In the genomic region with DNA sequence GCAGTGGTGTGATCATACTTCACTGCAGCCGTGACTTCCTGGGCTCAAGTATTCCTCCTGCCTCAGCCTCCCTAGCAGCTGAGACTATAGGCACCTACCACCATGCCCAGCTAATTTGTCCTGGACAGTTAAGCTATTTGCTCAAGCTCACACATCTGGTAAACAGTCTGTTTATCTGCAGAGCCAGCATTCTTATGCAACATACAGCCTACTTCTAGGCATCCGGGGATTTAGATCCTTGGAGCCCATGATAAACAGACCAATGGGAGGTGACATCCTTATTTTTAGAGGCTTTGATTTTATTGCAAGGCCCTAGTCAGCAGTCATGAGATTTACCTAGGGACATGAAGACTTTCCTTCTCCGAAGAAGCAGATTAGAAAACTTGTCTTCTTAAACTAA, we compare ENCODE assay signal across 27 cellular contexts. TPM values are rescaled to one million over a fixed set of nuclear protein-coding genes. Genes with fewer than 3 reads are reported as not detected.
DNase-seq lines count a peak whose midpoint lies in the region; ATAC-seq and TF ChIP-seq lines count a peak whose summit lies in the region.
"Had no signal": no experiment of that assay in that cellular context is flagged by ENCODE, and none has a peak within 500 bp of the region (broad histone marks: within the 10 kb centered on the region; RNA-seq: fewer than 3 reads in every experiment).

No MANE protein-coding gene starts in this region.

- no peaks in the 10 kb centered on the region for H3K27me3 Mint-ChIP-seq in activated T-helper 17 cell treated with anti-CD3 and anti-CD28 coated beads, Interleukin-2, amount 50 U/mL, for 72 hours
- H3K27me3 Mint-ChIP-seq: CD4-positive, CD25-positive, alpha-beta regulatory T cell had no signal

- H3K4me2 ChIP-seq in smooth muscle cell: peak overlapping the region; percentile 82
- H3K4me2 ChIP-seq: BLaER1, PC-9 had no signal

- peaks cover 11% of the 10 kb centered on the region for H3K4me1 Mint-ChIP-seq in activated T-helper 17 cell treated with anti-CD3 and anti-CD28 coated beads, Interleukin-2, amount 50 U/mL, for 72 hours

- no peak overlapping the region for H3K27ac Mint-ChIP-seq in activated T-helper 17 cell treated with anti-CD3 and anti-CD28 coated beads, Interleukin-2, amount 50 U/mL, for 72 hours
- H3K27ac Mint-ChIP-seq: CD4-positive, CD25-positive, alpha-beta regulatory T cell had no signal

- H3K79me2 ChIP-seq in smooth muscle cell (ENCODE audit: low read depth): no peaks in the 10 kb centered on the region

- H3K4me1 ChIP-seq in smooth muscle cell (ENCODE audit: low read depth): peaks cover 18% of the 10 kb centered on the region
- H3K4me1 ChIP-seq: BLaER1 had no signal

- no peak for TF ChIP-seq CTCF in AG10803 (conservative IDR thresholded peaks at IDR 0.05; ENCODE audit: low read length)
- no peak for TF ChIP-seq CTCF in fibroblast of villous mesenchyme (IDR thresholded peaks at IDR 0.05; ENCODE audit: insufficient read depth, low read depth, low read length)
- TF ChIP-seq CTCF in smooth muscle cell (IDR thresholded peaks at IDR 0.05; ENCODE audit: borderline replicate concordance, insufficient read depth, poor library complexity, severe bottlenecking): no peak

- no peaks in the 10 kb centered on the region for H4K20me1 ChIP-seq in smooth muscle cell (ENCODE audit: low read depth)

- 24% methylated on average over 3 of the region's 3 CpGs for WGBS in smooth muscle cell (ENCODE audit: low lambda C conversion rate)

- H2AFZ ChIP-seq in smooth muscle cell (ENCODE audit: low read depth): no peak overlapping the region
- H2AFZ ChIP-seq: PC-9 had no signal

- H3K36me3 ChIP-seq in smooth muscle cell (ENCODE audit: low read depth): no peaks in the 10 kb centered on the region

- H3K36me3 Mint-ChIP-seq in activated T-helper 17 cell treated with anti-CD3 and anti-CD28 coated beads, Interleukin-2, amount 50 U/mL, for 72 hours (ENCODE audit: low read depth): peaks cover 29% of the 10 kb centered on the region

- H3K27ac ChIP-seq in smooth muscle cell (ENCODE audit: low read depth): peak overlapping the region; percentile 97
- H3K27ac ChIP-seq: BLaER1, PC-9 had no signal

- no peak overlapping the region for H3K9ac ChIP-seq in smooth muscle cell (ENCODE audit: low read depth)
- H3K9ac ChIP-seq: BLaER1 had no signal

- H3K9me3 ChIP-seq in smooth muscle cell (replicated peaks; ENCODE audit: low read depth): no peaks in the 10 kb centered on the region
- H3K9me3 ChIP-seq: BLaER1, SJSA1 had no signal

- no peaks in the 10 kb centered on the region for H3K27me3 ChIP-seq in smooth muscle cell (ENCODE audit: low read depth)
- H3K27me3 ChIP-seq: BLaER1, SJSA1 had no signal

- H3K4me3 Mint-ChIP-seq in activated T-helper 17 cell treated with anti-CD3 and anti-CD28 coated beads, Interleukin-2, amount 50 U/mL, for 72 hours: no peak overlapping the region
- H3K4me3 Mint-ChIP-seq: CD4-positive, CD25-positive, alpha-beta regulatory T cell had no signal

- H3K9me3 Mint-ChIP-seq in activated T-helper 17 cell treated with anti-CD3 and anti-CD28 coated beads, Interleukin-2, amount 50 U/mL, for 72 hours: no peaks in the 10 kb centered on the region
- H3K9me3 Mint-ChIP-seq: CD4-positive, CD25-positive, alpha-beta regulatory T cell had no signal

- peaks cover 48% of the 10 kb centered on the region for H3F3A ChIP-seq in smooth muscle cell (ENCODE audit: low read depth)

- DNase-seq in AG10803 (ENCODE audit: low read depth) (peak; percentile 80), amniotic epithelial cell (ENCODE audit: low read depth) (peak; percentile 91), fibroblast of villous mesenchyme (ENCODE audit: low read depth) (peak; percentile 93), smooth muscle cell (lab: John Stamatoyannopoulos, UW; ENCODE audit: unreplicated experiment) (no peak), SW 1271 (lab: John Stamatoyannopoulos, UW) (no peak), NCI-H526 (lab: John Stamatoyannopoulos, UW) (no peak)
- no peak for DNase-seq in stimulated activated CD4-positive, alpha-beta T cell treated with anti-CD3 and anti-CD28 coated beads, Interleukin-12 subunit alpha, Interleukin-12 subunit beta, amount 100 ng/mL, for 4 hours
- DNase-seq: 8988T; ACHN; CD4-positive, CD25-positive, alpha-beta regulatory T cell; DMS153; GOT3; HCEC 1CT; KG1; MM.1S; NCI-H1417; NCI-H1694; NCI-H2029 treated with DMSO at 0.1 percent for 48 hours; NCI-H446 treated with DMSO at 0.1 percent for 48 hours; NCI-H526 treated with DMSO at 0.1 percent for 48 hours; PC-9; Right ventricle myocardium superior; RPMI8226 had no signal

- H3K4me3 ChIP-seq in AG10803 (ENCODE audit: low read length) (no peak overlapping the region), fibroblast of villous mesenchyme (ENCODE audit: low read depth, low read length) (no peak overlapping the region), smooth muscle cell (no peak overlapping the region)
- H3K4me3 ChIP-seq: BLaER1, PC-9, SJSA1 had no signal

- no peak for ATAC-seq in activated T-helper 17 cell treated with anti-CD3 and anti-CD28 coated beads, Interleukin-2, amount 50 U/mL, for 72 hours (replicated peaks)
- ATAC-seq: HepG2 had no signal

RNA-seq across cellular contexts. Expression of a gene that starts 21.0 kb away (rescaled TPM):
- 44.9 and 59.6 TPM in 2 replicates for total RNA-seq in fibroblast of villous mesenchyme
- 73.3 and 84.3 TPM in 2 replicates for total RNA-seq in smooth muscle cell
- polyA plus RNA-seq in smooth muscle cell: 315 and 337 TPM in 2 replicates
- 10 to 100 TPM; 41.8 to 87.8 TPM for total RNA-seq in activated T-helper 17 cell treated with anti-CD3 and anti-CD28 coated beads, Interleukin-2, amount 50 U/mL, for 72 hours

RNA-seq across cellular contexts. Expression of a gene that starts 34.3 kb away (rescaled TPM):
- total RNA-seq in fibroblast of villous mesenchyme (146 and 244 TPM in 2 replicates), smooth muscle cell (96.8 and 99.4 TPM in 2 replicates)
- 63.2 and 69.5 TPM in 2 replicates for polyA plus RNA-seq in smooth muscle cell
- 100 to 1,000 TPM; 149 to 251 TPM for total RNA-seq in activated T-helper 17 cell treated with anti-CD3 and anti-CD28 coated beads, Interleukin-2, amount 50 U/mL, for 72 hours

RNA-seq across cellular contexts. Expression of a gene that starts 50.7 kb away (rescaled TPM):
- total RNA-seq in fibroblast of villous mesenchyme (1,969 and 2,230 TPM in 2 replicates), smooth muscle cell (7,113 and 8,137 TPM in 2 replicates)
- polyA plus RNA-seq in smooth muscle cell: 13,534 and 19,518 TPM in 2 replicates
- under 1 TPM in 1 of 2 donors, not detected in 1; 0.26 TPM for total RNA-seq in activated T-helper 17 cell treated with anti-CD3 and anti-CD28 coated beads, Interleukin-2, amount 50 U/mL, for 72 hours
- polyA plus RNA-seq: CD4-positive, CD25-positive, alpha-beta regulatory T cell had no signal

Comparison
In these comparisons a context has a peak if more than half of its experiments do, and no peak if none do; other contexts are left out.
1. DNase-seq: peak in AG10803 (single experiment), amniotic epithelial cell (single experiment) and fibroblast of villous mesenchyme (single experiment); none in smooth muscle cell (single experiment), SW 1271 (0 of 2), stimulated activated CD4-positive, alpha-beta T cell treated with anti-CD3 and anti-CD28 coated beads, Interleukin-12 subunit alpha, Interleukin-12 subunit beta, amount 100 ng/mL, for 4 hours (single experiment) and NCI-H526 (0 of 2).
2. RNA of a gene that starts 50.7 kb away (total RNA-seq): 7,113 to 8,137 TPM in smooth muscle cell and 1,969 to 2,230 TPM in fibroblast of villous mesenchyme; 0.26 TPM in activated T-helper 17 cell treated with anti-CD3 and anti-CD28 coated beads, Interleukin-2, amount 50 U/mL, for 72 hours; every median in the first group is over 1,000 times any median in the second.